In genomic region chr18:25340762-25341161, GRCh38 we compare ENCODE assay signal across 37 cellular contexts. TPM values are rescaled to one million over a fixed set of nuclear protein-coding genes. Genes with fewer than 3 reads are reported as not detected.
"Had no signal": no experiment of that assay in that cellular context is flagged by ENCODE, and none has a peak within 500 bp of the region (broad histone marks: within the 10 kb centered on the region; RNA-seq: fewer than 3 reads in every experiment).

No MANE protein-coding gene starts in this region.

- DNase-seq: Kasumi-1, MG63, MM.1S, MV-4-11, NCI-H1048, NCI-H1092, NCI-H1092 treated with DMSO at 0.1 percent for 48 hours, NCI-H1105, NCI-H1105 treated with DMSO at 0.1 percent for 48 hours, NCI-H1417, NCI-H1417 treated with DMSO at 0.1 percent for 48 hours, NCI-H1436, NCI-H1436 treated with DMSO at 0.1 percent for 48 hours, NCI-H146, NCI-H1694, NCI-H1694 treated with DMSO at 0.1 percent for 48 hours, NCI-H187, NCI-H187 treated with DMSO at 0.1 percent for 48 hours, NCI-H1930, NCI-H2029, NCI-H2029 treated with DMSO at 0.1 percent for 48 hours, NCI-H2081, NCI-H2081 treated with DMSO at 0.1 percent for 48 hours, NCI-H2107, NCI-H2171, NCI-H2171 treated with DMSO at 0.1 percent for 48 hours, NCI-H2227 treated with DMSO at 0.1 percent for 48 hours, NCI-H226, NCI-H345, NCI-H446, NCI-H446 treated with DMSO at 0.1 percent for 48 hours, NCI-H510A, NCI-H510A treated with DMSO at 0.1 percent for 48 hours, NCI-H524, NCI-H524 treated with DMSO at 0.1 percent for 48 hours had no signal

- H3K9me3 ChIP-seq: MG63 had no signal

- H3K27me3 ChIP-seq: MG63 had no signal

- H3K36me3 ChIP-seq: MG63 had no signal

- H3K4me3 ChIP-seq: MG63 had no signal

RNA-seq across cellular contexts. Expression of gene ZNF521, which starts 11.2 kb away (rescaled TPM):
- total RNA-seq: MCF 10A, NCI-H460 had no signal
